Comparison of ENCODE assay signal across 8 cellular contexts in genomic region chr14:60658116-60658515, GRCh38. TPM values are rescaled to one million over a fixed set of nuclear protein-coding genes. Genes with fewer than 3 reads are reported as not detected.
DNase-seq lines count a peak whose midpoint lies in the region; ATAC-seq and TF ChIP-seq lines count a peak whose summit lies in the region.

No MANE protein-coding gene starts in this region.

- TF ChIP-seq CTCF in Caco-2 (IDR thresholded peaks at IDR 0.05; ENCODE audit: insufficient read depth in 1 of 2, low read depth in 1 of 2, low read length in 1 of 2, severe bottlenecking in 1 of 2, unreplicated experiment in 1 of 2): no peak
- no peak for TF ChIP-seq CTCF in MM.1S (IDR thresholded peaks at IDR 0.05; ENCODE audit: low read length)
- no peak for TF ChIP-seq CTCF in coronary artery (IDR thresholded peaks at IDR 0.05)
- no peak for TF ChIP-seq CTCF in neural progenitor cell (IDR thresholded peaks at IDR 0.05)
- no peak for TF ChIP-seq CTCF in gastroesophageal sphincter (IDR thresholded peaks at IDR 0.05)

- no peak for DNase-seq in Caco-2
- DNase-seq in MM.1S: no peak
- DNase-seq in coronary artery (ENCODE audit: low spot score): no peak
- peak; percentile 41 for DNase-seq in neural progenitor cell (ENCODE audit: low spot score)
- no peak for DNase-seq in HT-29 (ENCODE audit: low spot score)

- peaks cover 23% of the 10 kb centered on the region for H3K27me3 Mint-ChIP-seq in Caco-2 (ENCODE audit: insufficient read depth, unreplicated experiment)
- peaks cover 71% of the 10 kb centered on the region for H3K27me3 Mint-ChIP-seq in neural progenitor cell (ENCODE audit: insufficient read depth, low read depth)

- H3K9ac ChIP-seq in MM.1S (ENCODE audit: low read length): no peak overlapping the region
- H3K9ac ChIP-seq in neural progenitor cell: no peak overlapping the region

- CTCF ChIA-PET in Caco-2 (lab: Charles Lee): interaction anchor here (1.1 kb wide), 1 partner anchor 12 kb away, joined by 3 read pairs; no protein-coding TSS in a partner anchor

- H3K4me2 ChIP-seq in MM.1S (ENCODE audit: low read depth, low read length) (peak overlapping the region; percentile 81; the same call in 1 of the 2 replicates), neural progenitor cell (peak overlapping the region; percentile 78)

- TF ChIP-seq POLR2A in gastroesophageal sphincter (IDR thresholded peaks at IDR 0.05): no peak

- H3K9me2 ChIP-seq in MM.1S (replicated peaks; ENCODE audit: insufficient read depth, low read length): no peaks in the 10 kb centered on the region

- no peaks in the 10 kb centered on the region for H3F3A ChIP-seq in MM.1S (ENCODE audit: insufficient read depth, low read length)
- peaks cover 44% of the 10 kb centered on the region for H3F3A ChIP-seq in neural progenitor cell (ENCODE audit: low read depth)

- H3K36me3 Mint-ChIP-seq in Caco-2 (ENCODE audit: insufficient read depth, unreplicated experiment) (no peaks in the 10 kb centered on the region), neural progenitor cell (no peaks in the 10 kb centered on the region)

- BruUV-seq in Caco-2 (replicated peaks; lab: Mats Ljungman, UMichigan): no TSS peak

- H2AFZ ChIP-seq in MM.1S (ENCODE audit: low read length): no peak overlapping the region
- peak overlapping the region; percentile 94 for H2AFZ ChIP-seq in neural progenitor cell (replicated peaks)

- 33 to 49% methylated on average over 3 to 5 of the region's 10 CpGs for WGBS in gastroesophageal sphincter (ENCODE audit: low coverage in 1 of 2), 2 donors

- no peaks in the 10 kb centered on the region for H3K9me3 Mint-ChIP-seq in Caco-2 (ENCODE audit: unreplicated experiment)
- peaks cover 9% of the 10 kb centered on the region for H3K9me3 Mint-ChIP-seq in neural progenitor cell

- H3K36me3 ChIP-seq in Caco-2 (ENCODE audit: control insufficient read depth, insufficient read depth, low read length) (no peaks in the 10 kb centered on the region), MM.1S (replicated peaks; ENCODE audit: insufficient read depth, low read length) (no peaks in the 10 kb centered on the region), neural progenitor cell (no peaks in the 10 kb centered on the region), gastroesophageal sphincter (no peaks in the 10 kb centered on the region)

- intact Hi-C loops in Caco-2 (cut with micrococcal nuclease; ENCODE audit: unreplicated experiment): no loop called here

- peaks cover 20% of the 10 kb centered on the region for H3K4me1 Mint-ChIP-seq in Caco-2 (ENCODE audit: low read depth, unreplicated experiment)
- peaks cover 43% of the 10 kb centered on the region for H3K4me1 Mint-ChIP-seq in neural progenitor cell

- H3K27ac Mint-ChIP-seq in Caco-2 (ENCODE audit: unreplicated experiment) (no peak overlapping the region), neural progenitor cell (no peak overlapping the region)

- H3K4me3 ChIP-seq in Caco-2 (ENCODE audit: low read depth, low read length) (no peak overlapping the region), MM.1S (ENCODE audit: low read length) (no peak overlapping the region; the same call in 1 of the 2 replicates), coronary artery (peak overlapping the region; percentile 72), neural progenitor cell (peak overlapping the region; percentile 62), gastroesophageal sphincter (peak overlapping the region in 1 of 2 donors; percentile 53)

- H3K9me3 ChIP-seq in Caco-2 (no peaks in the 10 kb centered on the region), MM.1S (replicated peaks; ENCODE audit: insufficient read depth, low read length) (no peaks in the 10 kb centered on the region), neural progenitor cell (ENCODE audit: low read depth) (no peaks in the 10 kb centered on the region), gastroesophageal sphincter (no peaks in the 10 kb centered on the region)

- H3K4me3 Mint-ChIP-seq in Caco-2 (ENCODE audit: unreplicated experiment) (peak overlapping the region; percentile 87), neural progenitor cell (peak overlapping the region; percentile 93)

- POLR2A ChIA-PET in Caco-2 (lab: Charles Lee): no interaction called here

- H3K27me3 ChIP-seq in Caco-2 (replicated peaks; ENCODE audit: control insufficient read depth, insufficient read depth, low read length) (0 out of 2 replicates have a peak, but pooled peaks cover 1% of the 10 kb centered on the region), MM.1S (replicated peaks; ENCODE audit: insufficient read depth, low read length) (peaks cover 3% of the 10 kb centered on the region), neural progenitor cell (peaks cover 80% of the 10 kb centered on the region), gastroesophageal sphincter (peaks cover 93% of the 10 kb centered on the region)

- ATAC-seq in esophagus mucosa: no peak
- no peak for ATAC-seq in HG02571 (IDR thresholded peaks at IDR 0.05; ENCODE audit: unreplicated experiment)
- no peak for ATAC-seq in gastroesophageal sphincter

- H4K20me1 ChIP-seq in MM.1S (ENCODE audit: insufficient read depth, low read length): no peaks in the 10 kb centered on the region
- H4K20me1 ChIP-seq in neural progenitor cell (ENCODE audit: low read depth): peaks cover 18% of the 10 kb centered on the region

- H3K27ac ChIP-seq in MM.1S (ENCODE audit: low read length) (no peak overlapping the region), coronary artery (no peak overlapping the region), neural progenitor cell (no peak overlapping the region), gastroesophageal sphincter (no peak overlapping the region)

- no peaks in the 10 kb centered on the region for H3K79me2 ChIP-seq in MM.1S (ENCODE audit: low read length)
- H3K79me2 ChIP-seq in neural progenitor cell (ENCODE audit: low read depth): no peaks in the 10 kb centered on the region

- TF ChIP-seq EP300 in gastroesophageal sphincter (IDR thresholded peaks at IDR 0.05): no peak

- peaks cover 7% of the 10 kb centered on the region; the same call in 1 of the 2 replicates for H3K4me1 ChIP-seq in Caco-2
- H3K4me1 ChIP-seq in MM.1S (ENCODE audit: low read length): no peaks in the 10 kb centered on the region
- peaks cover 33% of the 10 kb centered on the region for H3K4me1 ChIP-seq in neural progenitor cell
- peaks cover 0 to 30% (median 0%) of the 10 kb centered on the region in 3 donors for H3K4me1 ChIP-seq in gastroesophageal sphincter

RNA-seq across cellular contexts. Expression of gene SIX1, which starts 8.8 kb away (rescaled TPM):
- total RNA-seq in Caco-2 (2022) (0.26 and 0.32 TPM in 2 replicates), neural progenitor cell (ENCODE audit: low replicate concordance) (0.28 TPM in 1 of 2 replicates, not detected in the other), esophagus mucosa (0.12 TPM), gastroesophageal sphincter (1 to 10 TPM in 1 of 4 donors, under 1 TPM in 3; 0.42 to 1.4 (median 0.70) TPM)
- 0.05 TPM in 1 of 2 replicates, not detected in the other for total RNA-seq in HT-29 (2014; rRNA removed; shearing (Covaris generic))

Comparison
In these comparisons a context has a peak if more than half of its experiments do, and no peak if none do; other contexts are left out.
1. H3K4me3 ChIP-seq: peak in coronary artery (single experiment) and neural progenitor cell (single experiment); none in Caco-2 (single experiment) and MM.1S (single experiment).